16 cellular contexts compared by ENCODE assay signal in genomic region chr20:53215166-53215565, GRCh38.
DNase-seq lines count a peak whose midpoint lies in the region; ATAC-seq and TF ChIP-seq lines count a peak whose summit lies in the region.
"Had no signal": no experiment of that assay in that cellular context is flagged by ENCODE, and none has a peak within 500 bp of the region (broad histone marks: within the 10 kb centered on the region; RNA-seq: fewer than 3 reads in every experiment).

No MANE protein-coding gene starts in this region.

- H3K9me3 Mint-ChIP-seq in activated CD8-positive, alpha-beta T cell treated with anti-CD3 and anti-CD28 coated beads, Interleukin-2, amount 10 ng/mL, durations not matched to agents 7 days and 5 days (ENCODE audit: insufficient read depth): no peaks in the 10 kb centered on the region
- H3K9me3 Mint-ChIP-seq in activated CD8-positive, alpha-beta T cell treated with anti-CD3 and anti-CD28 coated beads for 36 hours: no peaks in the 10 kb centered on the region

- H3K27me3 Mint-ChIP-seq in activated CD8-positive, alpha-beta T cell treated with anti-CD3 and anti-CD28 coated beads, Interleukin-2, amount 10 ng/mL, durations not matched to agents 7 days and 5 days (ENCODE audit: low read depth): peaks cover 5% of the 10 kb centered on the region
- H3K27me3 Mint-ChIP-seq in activated CD8-positive, alpha-beta T cell treated with anti-CD3 and anti-CD28 coated beads for 36 hours: peaks cover 1% of the 10 kb centered on the region
- H3K27me3 Mint-ChIP-seq: progenitor cell of endocrine pancreas had no signal

- peaks cover 20% of the 10 kb centered on the region for H3K4me1 Mint-ChIP-seq in activated CD8-positive, alpha-beta T cell treated with anti-CD3 and anti-CD28 coated beads, Interleukin-2, amount 10 ng/mL, durations not matched to agents 7 days and 5 days (ENCODE audit: low read depth)
- peaks cover 12% of the 10 kb centered on the region for H3K4me1 Mint-ChIP-seq in activated CD8-positive, alpha-beta T cell treated with anti-CD3 and anti-CD28 coated beads for 36 hours (ENCODE audit: low read depth)

- H3K4me3 Mint-ChIP-seq in activated CD8-positive, alpha-beta T cell treated with anti-CD3 and anti-CD28 coated beads, Interleukin-2, amount 10 ng/mL, durations not matched to agents 7 days and 5 days: no peak overlapping the region
- H3K4me3 Mint-ChIP-seq in activated CD8-positive, alpha-beta T cell treated with anti-CD3 and anti-CD28 coated beads for 36 hours: no peak overlapping the region

- no peak for TF ChIP-seq CTCF in activated CD8-positive, alpha-beta T cell treated with anti-CD3 and anti-CD28 coated beads for 36 hours (IDR thresholded peaks at IDR 0.05)
- TF ChIP-seq CTCF in epithelial cell of esophagus (IDR thresholded peaks at IDR 0.05; ENCODE audit: insufficient read depth, low read depth, low read length, missing control alignments): no peak

- ATAC-seq in activated CD8-positive, alpha-beta T cell treated with anti-CD3 and anti-CD28 coated beads, Interleukin-2, amount 10 ng/mL, durations not matched to agents 7 days and 5 days: peak; percentile 63
- no peak for ATAC-seq in activated CD8-positive, alpha-beta T cell treated with anti-CD3 and anti-CD28 coated beads for 36 hours
- ATAC-seq in HG03139 (IDR thresholded peaks at IDR 0.05; ENCODE audit: unreplicated experiment): no peak
- ATAC-seq in HG02642 (IDR thresholded peaks at IDR 0.05; ENCODE audit: poor library complexity, unreplicated experiment): no peak
- ATAC-seq in GM21360 (IDR thresholded peaks at IDR 0.05; ENCODE audit: unreplicated experiment): no peak
- ATAC-seq: left lung had no signal

- POLR2A ChIA-PET in activated CD8-positive, alpha-beta T cell treated with anti-CD3 and anti-CD28 coated beads, Interleukin-2, amount 10 ng/mL, durations not matched to agents 7 days and 5 days (lab: Charles Lee): no interaction called here
- POLR2A ChIA-PET in activated CD8-positive, alpha-beta T cell treated with anti-CD3 and anti-CD28 coated beads for 36 hours (lab: Charles Lee): no interaction called here

- peak; percentile 33 for DNase-seq in activated CD8-positive, alpha-beta T cell treated with anti-CD3 and anti-CD28 coated beads, Interleukin-2, amount 10 ng/mL, durations not matched to agents 7 days and 5 days
- no peak for DNase-seq in activated CD8-positive, alpha-beta T cell treated with anti-CD3 and anti-CD28 coated beads for 36 hours
- DNase-seq in Daoy (ENCODE audit: low read depth) (peak; percentile 6), OCI-M1 (lab: John Stamatoyannopoulos, UW) (peak; percentile 34), epithelial cell of esophagus (ENCODE audit: low read depth) (peak; percentile 7)
- DNase-seq: Caco-2; effector memory CD4-positive, alpha-beta T cell; left lung; NCI-H187; NCI-H82; SHP77 had no signal

- H3K4me3 ChIP-seq in epithelial cell of esophagus (ENCODE audit: low read length): no peak overlapping the region
- H3K4me3 ChIP-seq: cardiac muscle cell, left lung had no signal

- CTCF ChIA-PET in activated CD8-positive, alpha-beta T cell treated with anti-CD3 and anti-CD28 coated beads, Interleukin-2, amount 10 ng/mL, durations not matched to agents 7 days and 5 days (lab: Charles Lee): interaction anchor here (0.6 to 1.8 kb wide), 4 partner anchors 9 to 903 kb away, joined by 3 to 9 read pairs (median 4); no protein-coding TSS in a partner anchor
- CTCF ChIA-PET in activated CD8-positive, alpha-beta T cell treated with anti-CD3 and anti-CD28 coated beads for 36 hours (lab: Charles Lee): interaction anchor here (0.8 to 2.3 kb wide), 3 partner anchors 57 to 903 kb away, joined by 5 to 8 read pairs (median 7); no protein-coding TSS in a partner anchor

- intact Hi-C loops in activated CD8-positive, alpha-beta T cell treated with anti-CD3 and anti-CD28 coated beads for 36 hours (cut with micrococcal nuclease): loop anchor here (10.0 kb wide), 1 partner anchor 900 kb away; no protein-coding TSS in a partner anchor

- no peaks in the 10 kb centered on the region for H3K36me3 Mint-ChIP-seq in activated CD8-positive, alpha-beta T cell treated with anti-CD3 and anti-CD28 coated beads, Interleukin-2, amount 10 ng/mL, durations not matched to agents 7 days and 5 days (ENCODE audit: low read depth)
- H3K36me3 Mint-ChIP-seq in activated CD8-positive, alpha-beta T cell treated with anti-CD3 and anti-CD28 coated beads for 36 hours (ENCODE audit: low read depth): no peaks in the 10 kb centered on the region

- H3K27ac Mint-ChIP-seq in activated CD8-positive, alpha-beta T cell treated with anti-CD3 and anti-CD28 coated beads, Interleukin-2, amount 10 ng/mL, durations not matched to agents 7 days and 5 days: peak overlapping the region; percentile 26
- H3K27ac Mint-ChIP-seq in activated CD8-positive, alpha-beta T cell treated with anti-CD3 and anti-CD28 coated beads for 36 hours: no peak overlapping the region
- H3K27ac Mint-ChIP-seq: progenitor cell of endocrine pancreas had no signal
